Comparison of ENCODE assay signal across 8 cellular contexts in genomic region chr16:81451753-81452680, GRCh38. TPM values are rescaled to one million over a fixed set of nuclear protein-coding genes. Genes with fewer than 3 reads are reported as not detected.
A peak's percentile ranks its signal among the peaks of the same experiment; 100 is the strongest.
DNase-seq lines count a peak whose midpoint lies in the region; ATAC-seq and TF ChIP-seq lines count a peak whose summit lies in the region.

No MANE protein-coding gene starts in this region.

- H3K27ac Mint-ChIP-seq in T-helper 17 cell: peak overlapping the region; percentile 99

- peaks cover 4% of the 10 kb centered on the region for H3K36me3 Mint-ChIP-seq in T-helper 17 cell (ENCODE audit: low read depth)

- TF ChIP-seq EP300 in ovary (IDR thresholded peaks at IDR 0.05): no peak

- 78 to 81% methylated on average over 15 to 18 of the region's 20 CpGs for WGBS in esophagus squamous epithelium, 2 donors
- WGBS in ovary, 3 donors: 63 to 73% (median 69%) methylated on average over 20 of the region's 20 CpGs

- in situ Hi-C loops in HAP-1 (cut with MboI; ENCODE audit: low sequenced_read_pairs): no loop called here

- ATAC-seq in T-helper 17 cell: peak; percentile 80
- ATAC-seq in HG02885 (IDR thresholded peaks at IDR 0.05; ENCODE audit: poor library complexity, unreplicated experiment): no peak

- TF ChIP-seq POLR2A in esophagus squamous epithelium (IDR thresholded peaks at IDR 0.05): no peak
- TF ChIP-seq POLR2A in ovary (IDR thresholded peaks at IDR 0.05): no peak

- H3K4me1 ChIP-seq in esophagus squamous epithelium (peaks cover 26 to 99% (median 58%) of the 10 kb centered on the region in 3 donors), ovary (ENCODE audit: insufficient read depth) (peaks cover 11% of the 10 kb centered on the region), HAP-1 (peaks cover 34% of the 10 kb centered on the region)

- H3K27ac ChIP-seq in esophagus squamous epithelium: peak overlapping the region in 3 of 4 donors; percentile 20 to 62 (median 56)
- H3K27ac ChIP-seq in ovary: no peak overlapping the region

- no peak overlapping the region for H3K4me3 ChIP-seq in esophagus squamous epithelium
- H3K4me3 ChIP-seq in ovary: no peak overlapping the region
- H3K4me3 ChIP-seq in HAP-1: no peak overlapping the region

- peaks cover 45% of the 10 kb centered on the region for H3K4me1 Mint-ChIP-seq in T-helper 17 cell

- no peaks in the 10 kb centered on the region for H3K27me3 Mint-ChIP-seq in T-helper 17 cell

- H3K9me3 ChIP-seq in T-helper 17 cell (ENCODE audit: control insufficient read depth, low read length, poor library complexity, severe bottlenecking): no peaks in the 10 kb centered on the region
- no peaks in the 10 kb centered on the region for H3K9me3 ChIP-seq in esophagus squamous epithelium
- H3K9me3 ChIP-seq in ovary: no peaks in the 10 kb centered on the region
- H3K9me3 ChIP-seq in HAP-1: no peaks in the 10 kb centered on the region; the same call in 1 of the 2 replicates

- intact Hi-C loops in esophagus squamous epithelium (cut with DNase I) (no loop called here), ovary (cut with DNase I) (no loop called here)

- no peaks in the 10 kb centered on the region for H3K27me3 ChIP-seq in esophagus squamous epithelium
- H3K27me3 ChIP-seq in ovary: no peaks in the 10 kb centered on the region
- no peaks in the 10 kb centered on the region for H3K27me3 ChIP-seq in HAP-1 (ENCODE audit: low read depth)

- H3K36me3 ChIP-seq in esophagus squamous epithelium (peaks cover 0 to 17% (median 0%) of the 10 kb centered on the region in 3 donors), ovary (no peaks in the 10 kb centered on the region), HAP-1 (replicated peaks) (peaks cover 7% of the 10 kb centered on the region; the same call in 1 of the 2 replicates)

- DNase-seq in GM20000 (ENCODE audit: low spot score): no peak
- no peak for DNase-seq in T-helper 17 cell
- DNase-seq in esophagus squamous epithelium (lab: John Stamatoyannopoulos, UW): no peak
- DNase-seq in pons (ENCODE audit: low spot score): peak; percentile 75
- DNase-seq in ovary: no peak
- no peak for DNase-seq in middle frontal gyrus (ENCODE audit: extremely low spot score, low spot score)
- no peak for DNase-seq in HAP-1 (ENCODE audit: low spot score in 2 of 2)

- TF ChIP-seq CTCF in GM20000 (IDR thresholded peaks at IDR 0.05; ENCODE audit: extremely low read depth, missing control alignments) (peak; percentile 1), esophagus squamous epithelium (IDR thresholded peaks at IDR 0.05) (no peak), ovary (IDR thresholded peaks at IDR 0.05) (no peak)

- peak overlapping the region; percentile 80 for H3K4me3 Mint-ChIP-seq in T-helper 17 cell

RNA-seq across cellular contexts. Expression of gene CMIP, which starts 7.4 kb away (rescaled TPM):
- total RNA-seq in T-helper 17 cell: 10 to 100 TPM; 42.7 to 94.5 TPM
- 10 to 100 TPM; 17.1 to 60.5 (median 39.7) TPM for total RNA-seq in esophagus squamous epithelium
- total RNA-seq in ovary: 10 to 100 TPM; 19.4 to 68.2 (median 38.7) TPM
- polyA plus RNA-seq in ovary: 10 to 100 TPM; 28.6 to 37.8 TPM

Comparison
In these comparisons a context has a peak if more than half of its experiments do, and no peak if none do; other contexts are left out.
1. H3K27ac ChIP-seq: peak in esophagus squamous epithelium (3 of 4); none in ovary (0 of 2).